ENCODE assay signal across 1 cellular context in genomic region chr14:103318750-103319419, GRCh38.
TF ChIP-seq lines count a peak whose summit lies in the region.

No MANE protein-coding gene starts in this region.

TF ChIP-seq in K562, 482 proteins besides CTCF, POLR2A, EP300 and RAD21 (continued from another document):
- TF ChIP-seq ATF2 (CRISPR knock-in tag; IDR thresholded peaks at IDR 0.05) (no peak), ETV5 (CRISPR knock-in tag; IDR thresholded peaks at IDR 0.05; ENCODE audit: low read depth) (no peak), ARID3B (CRISPR knock-in tag; IDR thresholded peaks at IDR 0.05; ENCODE audit: borderline replicate concordance) (no peak), RNF219 (CRISPR knock-in tag; IDR thresholded peaks at IDR 0.05) (no peak), TRIM24 (IDR thresholded peaks at IDR 0.05) (no peak), NR0B1 (IDR thresholded peaks at IDR 0.05; ENCODE audit: partially characterized antibody) (no peak), TBP (optimal IDR thresholded peaks at IDR 0.05; ENCODE audit: low read depth, low read length) (no peak)
